12 cellular contexts compared by ENCODE assay signal in the genomic region with DNA sequence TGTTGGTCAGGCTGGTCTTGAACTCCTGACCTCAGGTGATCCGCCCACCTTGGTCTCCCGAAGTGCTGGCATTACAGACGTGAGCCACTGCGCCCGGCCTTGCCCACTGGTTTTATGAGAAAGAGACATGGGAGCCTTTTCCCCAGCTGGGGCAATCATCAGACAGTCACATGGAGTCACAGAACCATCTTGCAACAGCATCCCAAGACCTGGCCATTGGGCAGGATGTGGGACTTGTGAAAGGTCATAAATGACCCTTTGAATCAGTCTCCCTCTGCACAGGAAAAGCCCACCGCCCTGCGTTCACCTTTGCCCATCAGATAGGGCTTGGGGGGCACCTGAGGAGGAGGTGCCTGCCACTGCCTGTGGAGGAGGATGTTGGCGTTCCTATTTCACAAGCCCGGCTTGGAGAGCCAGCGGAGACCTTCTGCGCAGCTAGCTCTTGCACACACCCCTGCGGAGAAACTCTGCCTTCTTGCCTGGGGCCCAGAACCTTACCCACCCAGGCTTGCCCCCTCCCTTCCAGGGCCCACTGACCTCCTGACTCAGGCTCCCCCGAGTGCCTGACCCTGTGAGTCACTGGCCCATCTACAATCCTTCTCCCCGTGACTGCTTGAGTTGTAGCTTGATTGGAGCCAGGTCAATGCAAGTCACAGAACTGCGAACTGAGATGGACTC. TPM values are rescaled to one million over a fixed set of nuclear protein-coding genes. Genes with fewer than 3 reads are reported as not detected.
"Had no signal": no experiment of that assay in that cellular context is flagged by ENCODE, and none has a peak within 500 bp of the region (broad histone marks: within the 10 kb centered on the region; RNA-seq: fewer than 3 reads in every experiment).

No MANE protein-coding gene starts in this region.

- H3K36me3 Mint-ChIP-seq: immature natural killer cell had no signal

- H3K27ac ChIP-seq: ovary had no signal

- H3K4me3 Mint-ChIP-seq: immature natural killer cell; stimulated activated naive CD8-positive, alpha-beta T cell treated with anti-CD3 and anti-CD28 coated beads, Interleukin-15, Interleukin-2, amounts not matched to agents 100 ng/mL and 50 ng/mL, for 24 hours had no signal

- ATAC-seq: sciatic nerve had no signal

- DNase-seq: activated naive CD4-positive, alpha-beta T cell treated with anti-CD3 and anti-CD28 coated beads, Interleukin-2, amount 50 U/mL, for 16 hours; foreskin fibroblast; immature natural killer cell; left colon; midbrain; ovary had no signal

- H3K4me3 ChIP-seq: lung, ovary had no signal

- H3K36me3 ChIP-seq: ovary had no signal

- H3K9me3 Mint-ChIP-seq: activated T-helper 2 cell treated with anti-CD3 and anti-CD28 coated beads, Interferon-gamma antibody, Interleukin-2, Interleukin-4, amounts not matched to agents 10 μg/mL and 5 μg/mL and 100 μg/mL, durations not matched to agents 14 hours and 24 hours and 36 hours; immature natural killer cell; stimulated activated naive CD8-positive, alpha-beta T cell treated with anti-CD3 and anti-CD28 coated beads, Interleukin-15, Interleukin-2, amounts not matched to agents 100 ng/mL and 50 ng/mL, for 24 hours had no signal

- H3K27ac Mint-ChIP-seq: activated T-helper 2 cell treated with anti-CD3 and anti-CD28 coated beads, Interferon-gamma antibody, Interleukin-2, Interleukin-4, amounts not matched to agents 10 μg/mL and 5 μg/mL and 100 μg/mL, durations not matched to agents 14 hours and 24 hours and 36 hours; immature natural killer cell; stimulated activated naive CD8-positive, alpha-beta T cell treated with anti-CD3 and anti-CD28 coated beads, Interleukin-15, Interleukin-2, amounts not matched to agents 100 ng/mL and 50 ng/mL, for 24 hours had no signal

- H3K9me3 ChIP-seq: ovary had no signal

RNA-seq across cellular contexts. Expression of gene HES2, which starts 3.6 kb away (rescaled TPM):
- total RNA-seq: sciatic nerve, temporal lobe had no signal
- polyA plus RNA-seq: immature natural killer cell, neural cell, ovary had no signal

RNA-seq across cellular contexts. Expression of gene ESPN, which starts 8.5 kb away (rescaled TPM):
- polyA plus RNA-seq: immature natural killer cell, neural cell had no signal
